Comparison of ENCODE assay signal across 1 cellular context in genomic region chr17:75889454-75889853, GRCh38.
TF ChIP-seq lines count a peak whose summit lies in the region.

No MANE protein-coding gene starts in this region.

TF ChIP-seq in K562, 482 proteins besides CTCF, POLR2A, EP300 and RAD21:
- TF ChIP-seq BHLHE40 (IDR thresholded peaks at IDR 0.05; ENCODE audit: low read length) = peak; percentile 74
- no peak for TF ChIP-seq CBX5 (IDR thresholded peaks at IDR 0.05; ENCODE audit: borderline replicate concordance, low read depth)
- TF ChIP-seq POLR2G (IDR thresholded peaks at IDR 0.05; ENCODE audit: low read depth, low read length) = peak; percentile 48; the same call in 1 of the 2 replicates
- TF ChIP-seq BMI1 (IDR thresholded peaks at IDR 0.05; ENCODE audit: low read length) = no peak
- TF ChIP-seq LEF1 (IDR thresholded peaks at IDR 0.05) = no peak
- peak; percentile 65 for TF ChIP-seq USF2 (CRISPR knock-in tag; IDR thresholded peaks at IDR 0.05)
- peak; percentile 79 for TF ChIP-seq USF1 (CRISPR knock-in tag; IDR thresholded peaks at IDR 0.05)
- no peak for TF ChIP-seq XRCC3 (IDR thresholded peaks at IDR 0.05)
- 0 out of 2 replicates have a peak, but pooled peaks have one; percentile 13 for TF ChIP-seq RAD51 (IDR thresholded peaks at IDR 0.05; ENCODE audit: borderline replicate concordance, low read depth)
